In genomic region chr12:89707623-89707991, GRCh38 we compare ENCODE assay signal across 7 cellular contexts. TPM values are rescaled to one million over a fixed set of nuclear protein-coding genes. Genes with fewer than 3 reads are reported as not detected.
DNase-seq lines count a peak whose midpoint lies in the region; ATAC-seq and TF ChIP-seq lines count a peak whose summit lies in the region.

No MANE protein-coding gene starts in this region.

- no peaks in the 10 kb centered on the region for H3K9me3 ChIP-seq in H9 (ENCODE audit: control insufficient read depth, low read depth, low read length)
- no peaks in the 10 kb centered on the region for H3K9me3 ChIP-seq in Peyer's patch

- H2BK120ac ChIP-seq in H9 (ENCODE audit: low read depth, low read length, poor library complexity, severe bottlenecking): no peak overlapping the region

- no peak overlapping the region for H3K56ac ChIP-seq in H9 (ENCODE audit: insufficient read length, low read depth, low read length)

- H4K91ac ChIP-seq in H9 (ENCODE audit: insufficient read length, low read depth, low read length): no peak overlapping the region

- peaks cover 15% of the 10 kb centered on the region for H3K23me2 ChIP-seq in H9 (ENCODE audit: insufficient read length, low read depth, low read length, poor library complexity, severe bottlenecking)

- H3T11ph ChIP-seq in H9 (ENCODE audit: low read length): no peak overlapping the region

- H3K27ac ChIP-seq in H9 (ENCODE audit: insufficient read length, low read depth, low read length) (no peak overlapping the region), Peyer's patch (peak overlapping the region; percentile 99 to 100 (median 99)), brain microvascular endothelial cell (peak overlapping the region; percentile 88)

- H3K4me1 ChIP-seq in H9 (ENCODE audit: insufficient read depth, low read length) (no peaks in the 10 kb centered on the region), Peyer's patch (peaks cover 0 to 9% (median 0%) of the 10 kb centered on the region in 4 donors)

- no peaks in the 10 kb centered on the region; a peak in 2 of 7 replicates for H3K36me3 Mint-ChIP-seq in H9 (ENCODE audit: insufficient read depth in 1 of 3, low read depth in 3 of 3)
- H3K36me3 Mint-ChIP-seq in stimulated activated effector memory CD8-positive, alpha-beta T cell treated with anti-CD3 and anti-CD28 coated beads, Interleukin-12 subunit alpha, Interleukin-12 subunit beta, amount 100 ng/mL, for 72 hours: peaks cover 25% of the 10 kb centered on the region

- no peak for TF ChIP-seq POLR2A in Peyer's patch (IDR thresholded peaks at IDR 0.05)

- peaks cover 16% of the 10 kb centered on the region in 2 experiments for H3K4me1 Mint-ChIP-seq in H9
- H3K4me1 Mint-ChIP-seq in stimulated activated effector memory CD8-positive, alpha-beta T cell treated with anti-CD3 and anti-CD28 coated beads, Interleukin-12 subunit alpha, Interleukin-12 subunit beta, amount 100 ng/mL, for 72 hours: peaks cover 27% of the 10 kb centered on the region

- H2AFZ ChIP-seq in H9 (ENCODE audit: low read length): no peak overlapping the region

- no peak overlapping the region; the same call in 1 of the 2 replicates for H3K14ac ChIP-seq in H9 (ENCODE audit: insufficient read depth, low read length)

- no peak overlapping the region for H2BK5ac ChIP-seq in H9 (ENCODE audit: insufficient read length, low read length)

- H3K4me3 ChIP-seq in Peyer's patch (peak overlapping the region; percentile 78 to 98 (median 92)), brain microvascular endothelial cell (ENCODE audit: low read depth, low read length) (peak overlapping the region; percentile 83), kidney epithelial cell (ENCODE audit: low read depth, low read length) (peak overlapping the region; percentile 75)

- no peak overlapping the region for H4K5ac ChIP-seq in H9 (ENCODE audit: insufficient read length, low read depth, low read length)

- no peaks in the 10 kb centered on the region for H3K36me3 ChIP-seq in Peyer's patch
- no peaks in the 10 kb centered on the region for H3K36me3 ChIP-seq in brain microvascular endothelial cell (replicated peaks)
- no peaks in the 10 kb centered on the region for H3K36me3 ChIP-seq in kidney epithelial cell (ENCODE audit: control insufficient read depth, insufficient read depth, low read length)

- H4K8ac ChIP-seq in H9 (replicated peaks; ENCODE audit: insufficient read length, low read depth, low read length): no peak overlapping the region

- no peaks in the 10 kb centered on the region for H3K79me1 ChIP-seq in H9 (ENCODE audit: insufficient read depth, low read depth, low read length, poor library complexity, severe bottlenecking)

- in situ Hi-C loops in brain microvascular endothelial cell (cut with HindIII; ENCODE audit: low pct_ligation_motif_present, low sequenced_read_pairs): no loop called here

- H2BK20ac ChIP-seq in H9 (ENCODE audit: low read depth, low read length, poor library complexity, severe bottlenecking): no peak overlapping the region

- no peak overlapping the region for H3K18ac ChIP-seq in H9 (ENCODE audit: insufficient read length, low read depth, low read length)

- H3K4me3 Mint-ChIP-seq in H9: peak overlapping the region; percentile 82 to 94
- peak overlapping the region; percentile 89 for H3K4me3 Mint-ChIP-seq in stimulated activated effector memory CD8-positive, alpha-beta T cell treated with anti-CD3 and anti-CD28 coated beads, Interleukin-12 subunit alpha, Interleukin-12 subunit beta, amount 100 ng/mL, for 72 hours

- no peak overlapping the region for H3K23ac ChIP-seq in H9 (ENCODE audit: insufficient read length, low read depth, low read length)

- peak overlapping the region; percentile 43 for H3K4me2 ChIP-seq in H9 (ENCODE audit: insufficient read depth, insufficient read length, low read length)

- TF ChIP-seq CTCF in H9 (conservative IDR thresholded peaks at IDR 0.05) (no peak), Peyer's patch (IDR thresholded peaks at IDR 0.05) (no peak), brain microvascular endothelial cell (IDR thresholded peaks at IDR 0.05; ENCODE audit: low read depth, low read length, missing control alignments) (no peak), kidney epithelial cell (IDR thresholded peaks at IDR 0.05; ENCODE audit: insufficient read depth, low read length, poor library complexity, severe bottlenecking) (no peak)

- H2AK5ac ChIP-seq in H9 (ENCODE audit: insufficient read length, low read length): no peak overlapping the region

- no peak for ATAC-seq in stimulated activated effector memory CD8-positive, alpha-beta T cell treated with anti-CD3 and anti-CD28 coated beads, Interleukin-12 subunit alpha, Interleukin-12 subunit beta, amount 100 ng/mL, for 72 hours
- ATAC-seq in GM21717 (IDR thresholded peaks at IDR 0.05; ENCODE audit: unreplicated experiment) (no peak), HG02571 (IDR thresholded peaks at IDR 0.05; ENCODE audit: unreplicated experiment) (no peak)

- no peak overlapping the region for H3K9ac ChIP-seq in H9 (ENCODE audit: extremely low read depth, insufficient read length, low read length)

- H3K27me3 Mint-ChIP-seq in H9 (ENCODE audit: low read depth): peaks cover 54% of the 10 kb centered on the region

- H2BK12ac ChIP-seq in H9 (ENCODE audit: insufficient read length, low read depth, low read length): no peak overlapping the region

- H3K4ac ChIP-seq in H9 (ENCODE audit: low read depth, low read length): no peak overlapping the region

- no peaks in the 10 kb centered on the region for H4K20me1 ChIP-seq in H9 (ENCODE audit: control insufficient read depth, insufficient read depth, insufficient read length)

- H3K27me3 ChIP-seq in H9 (ENCODE audit: insufficient read depth, low read length) (peaks cover 10% of the 10 kb centered on the region; the same call in 1 of the 2 replicates), Peyer's patch (no peaks in the 10 kb centered on the region), brain microvascular endothelial cell (replicated peaks) (no peaks in the 10 kb centered on the region), kidney epithelial cell (ENCODE audit: control insufficient read depth, insufficient read depth, low read length) (no peaks in the 10 kb centered on the region)

- no peaks in the 10 kb centered on the region; a peak in 1 of 5 replicates for H3K9me3 Mint-ChIP-seq in H9
- no peaks in the 10 kb centered on the region for H3K9me3 Mint-ChIP-seq in stimulated activated effector memory CD8-positive, alpha-beta T cell treated with anti-CD3 and anti-CD28 coated beads, Interleukin-12 subunit alpha, Interleukin-12 subunit beta, amount 100 ng/mL, for 72 hours

- H3K27ac Mint-ChIP-seq in H9: peak overlapping the region in 2 of 3 experiments; percentile 37 to 52; a peak in 2 of 7 replicates
- H3K27ac Mint-ChIP-seq in stimulated activated effector memory CD8-positive, alpha-beta T cell treated with anti-CD3 and anti-CD28 coated beads, Interleukin-12 subunit alpha, Interleukin-12 subunit beta, amount 100 ng/mL, for 72 hours: peak overlapping the region; percentile 96

- H2BK15ac ChIP-seq in H9 (ENCODE audit: low read depth, low read length): no peak overlapping the region

- DNase-seq in H9 (peak; percentile 59), Peyer's patch (peak; percentile 32 to 58 (median 56)), brain microvascular endothelial cell (no peak), kidney epithelial cell (ENCODE audit: low read depth) (no peak)
- DNase-seq in stimulated activated effector memory CD8-positive, alpha-beta T cell treated with anti-CD3 and anti-CD28 coated beads, Interleukin-12 subunit alpha, Interleukin-12 subunit beta, amount 100 ng/mL, for 72 hours (ENCODE audit: low spot score in 2 of 2): peak; percentile 4 to 60

- no peaks in the 10 kb centered on the region; the same call in 1 of the 2 replicates for H3K79me2 ChIP-seq in H9 (ENCODE audit: insufficient read depth, low read length)

- WGBS in H9 (ENCODE audit: extremely low coverage, insufficient read length, low lambda C conversion rate): no CpG with 5 or more reads among the region's 19 CpGs

RNA-seq across cellular contexts. Expression of gene ATP2B1, which starts 1.0 kb away (rescaled TPM):
- 20.6 and 23.4 TPM in 2 replicates for total RNA-seq in H9 (2021)
- 100 to 1,000 TPM in 1 of 4 donors, 10 to 100 TPM in 3; 79.2 to 117 (median 85.7) TPM for total RNA-seq in Peyer's patch
- 36.3 and 45.9 TPM in 2 replicates for total RNA-seq in kidney epithelial cell

Comparison
In these comparisons a context has a peak if more than half of its experiments do, and no peak if none do; other contexts are left out.
1. DNase-seq: peak in H9 (single experiment), Peyer's patch (3 of 3) and stimulated activated effector memory CD8-positive, alpha-beta T cell treated with anti-CD3 and anti-CD28 coated beads, Interleukin-12 subunit alpha, Interleukin-12 subunit beta, amount 100 ng/mL, for 72 hours (2 of 2); none in brain microvascular endothelial cell (single experiment) and kidney epithelial cell (single experiment).
2. Peak in every context shown above with its lines, with median percentiles within 50 percentile points of each other: H3K4me3 ChIP-seq.